In the genomic region with DNA sequence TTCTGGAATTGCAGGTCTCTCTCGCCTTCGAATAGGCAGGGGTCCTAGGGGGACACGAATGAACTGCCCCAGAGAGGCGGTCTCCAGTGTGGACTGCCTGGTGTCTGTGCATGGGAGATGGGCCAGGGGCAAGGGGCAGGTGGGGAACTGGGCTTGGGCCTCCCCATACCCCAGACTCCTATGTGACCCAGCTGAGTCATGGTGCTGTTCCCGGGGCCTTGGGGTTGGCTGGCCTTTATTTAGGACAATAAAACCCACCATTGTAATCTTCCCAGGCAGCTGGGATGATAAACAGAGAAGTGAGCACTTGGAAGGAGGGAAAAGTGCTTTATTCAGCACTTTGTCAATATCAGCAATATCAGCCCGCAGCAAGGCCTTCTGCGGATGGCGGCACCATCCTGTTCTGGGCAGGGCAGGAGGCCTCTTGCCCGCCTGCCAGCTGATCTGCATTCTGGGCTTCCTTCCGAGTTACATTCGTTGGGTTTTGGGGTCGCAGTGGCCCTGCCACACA, we compare ENCODE assay signal across 12 cellular contexts.
DNase-seq lines count a peak whose midpoint lies in the region; ATAC-seq and TF ChIP-seq lines count a peak whose summit lies in the region.
"Had no signal": no experiment of that assay in that cellular context is flagged by ENCODE, and none has a peak within 500 bp of the region (broad histone marks: within the 10 kb centered on the region; RNA-seq: fewer than 3 reads in every experiment).

No MANE protein-coding gene starts in this region.

- H3K36me3 Mint-ChIP-seq in activated T-helper 2 cell treated with anti-CD3 and anti-CD28 coated beads, Interferon-gamma antibody, Interleukin-2, Interleukin-4, amounts not matched to agents 10 μg/mL and 5 μg/mL and 100 μg/mL, durations not matched to agents 14 hours and 24 hours and 36 hours (ENCODE audit: low read depth) = no peaks in the 10 kb centered on the region
- H3K36me3 Mint-ChIP-seq: naive B cell, T-cell had no signal

- H3K4me1 ChIP-seq in SK-N-SH (ENCODE audit: control insufficient read depth in 1 of 2, insufficient read depth in 2 of 2, low read depth in 1 of 2, low read length in 1 of 2) (peaks cover 41 to 53% of the 10 kb centered on the region in 2 experiments), neuronal stem cell (ENCODE audit: control insufficient read depth in 2 of 2, insufficient read depth in 1 of 2, low read depth in 1 of 2, low read length in 2 of 2) (peaks cover 32 to 48% of the 10 kb centered on the region in 2 donors), transverse colon (peaks cover 10 to 38% (median 17%) of the 10 kb centered on the region in 4 donors)

- no peaks in the 10 kb centered on the region for H3K27me3 ChIP-seq in SK-N-SH (ENCODE audit: insufficient read depth)
- H3K27me3 ChIP-seq in neuronal stem cell (ENCODE audit: control insufficient read depth in 3 of 3, insufficient read depth in 3 of 3, low read depth in 1 of 3, low read length in 3 of 3) = no peaks in the 10 kb centered on the region
- H3K27me3 ChIP-seq in transverse colon = no peaks in the 10 kb centered on the region

- no peak overlapping the region for H3K4me3 ChIP-seq in SK-N-SH (ENCODE audit: low read depth in 2 of 2, low read length in 1 of 2)
- H3K4me3 ChIP-seq in fibroblast of villous mesenchyme (ENCODE audit: low read depth, low read length) = no peak overlapping the region
- no peak overlapping the region for H3K4me3 ChIP-seq in neuronal stem cell (ENCODE audit: low read length in 2 of 2)
- H3K4me3 ChIP-seq in transverse colon = no peak overlapping the region

- in situ Hi-C loops in transverse colon (cut with MboI; ENCODE audit: low pct_ligation_motif_present in 1 of 4, low pct_unique_long_range_greater_than_20kb in 1 of 4, low sequenced_read_pairs in 3 of 4) = no loop called here

- no peaks in the 10 kb centered on the region for H3K9me3 ChIP-seq in SK-N-SH
- no peaks in the 10 kb centered on the region for H3K9me3 ChIP-seq in neuronal stem cell (replicated peaks in 1 of 2; ENCODE audit: control insufficient read depth in 2 of 2, insufficient read depth in 1 of 2, low read depth in 1 of 2, low read length in 2 of 2)
- H3K9me3 ChIP-seq in transverse colon = no peaks in the 10 kb centered on the region

- H3K4ac ChIP-seq in neuronal stem cell (ENCODE audit: low read length) = no peak overlapping the region

- H3K9me2 ChIP-seq in SK-N-SH = no peaks in the 10 kb centered on the region

- no peaks in the 10 kb centered on the region for H3K4me1 Mint-ChIP-seq in activated T-helper 2 cell treated with anti-CD3 and anti-CD28 coated beads, Interferon-gamma antibody, Interleukin-2, Interleukin-4, amounts not matched to agents 10 μg/mL and 5 μg/mL and 100 μg/mL, durations not matched to agents 14 hours and 24 hours and 36 hours (ENCODE audit: low read depth)
- H3K4me1 Mint-ChIP-seq: naive B cell, T-cell had no signal

- H2BK5ac ChIP-seq in neuronal stem cell (ENCODE audit: low read length) = no peak overlapping the region

- peak overlapping the region; percentile 99 for H2AK5ac ChIP-seq in neuronal stem cell (ENCODE audit: low read depth, low read length)

- H3K27ac Mint-ChIP-seq in activated T-helper 2 cell treated with anti-CD3 and anti-CD28 coated beads, Interferon-gamma antibody, Interleukin-2, Interleukin-4, amounts not matched to agents 10 μg/mL and 5 μg/mL and 100 μg/mL, durations not matched to agents 14 hours and 24 hours and 36 hours = no peak overlapping the region
- H3K27ac Mint-ChIP-seq: naive B cell, T-cell had no signal

- H3K18ac ChIP-seq in neuronal stem cell (ENCODE audit: low read length) = peak overlapping the region; percentile 94

- no peaks in the 10 kb centered on the region for H3K27me3 Mint-ChIP-seq in activated T-helper 2 cell treated with anti-CD3 and anti-CD28 coated beads, Interferon-gamma antibody, Interleukin-2, Interleukin-4, amounts not matched to agents 10 μg/mL and 5 μg/mL and 100 μg/mL, durations not matched to agents 14 hours and 24 hours and 36 hours (ENCODE audit: low read depth)

- POLR2A ChIA-PET in SK-N-SH (lab: Yijun Ruan, JAX) = interaction anchor here (0.6 kb wide), 1 partner anchor 190 kb away, joined by 3 read pairs; no protein-coding TSS in a partner anchor

- H4K91ac ChIP-seq in neuronal stem cell (ENCODE audit: low read depth, low read length, poor library complexity) = no peak overlapping the region

- peak overlapping the region; percentile 96 for H3K27ac ChIP-seq in SK-N-SH (ENCODE audit: low read depth in 2 of 2, low read length in 1 of 2)
- peak overlapping the region; percentile 54 for H3K27ac ChIP-seq in neuronal stem cell (replicated peaks; ENCODE audit: low read length)
- peak overlapping the region; percentile 50 to 81 (median 75) for H3K27ac ChIP-seq in transverse colon

- CTCF ChIA-PET in SK-N-SH (lab: Yijun Ruan, JAX) = interaction anchor here (0.8 to 2.7 kb wide), 2 partner anchors 83 kb away, joined by 3 to 12 read pairs; no protein-coding TSS in a partner anchor

- no peak; the same call in 2 of the 3 replicates for ATAC-seq in SK-N-SH treated with all-trans-retinoic acid at 6 μM for 48 hours
- ATAC-seq: T-cell had no signal

- no peak for TF ChIP-seq CTCF in SK-N-SH (IDR thresholded peaks at IDR 0.05)
- TF ChIP-seq CTCF in fibroblast of villous mesenchyme (IDR thresholded peaks at IDR 0.05; ENCODE audit: insufficient read depth, low read depth, low read length) = no peak
- TF ChIP-seq CTCF in transverse colon (IDR thresholded peaks at IDR 0.05) = no peak

- H3K14ac ChIP-seq in neuronal stem cell (ENCODE audit: low read length) = no peak overlapping the region

- H3K79me1 ChIP-seq in neuronal stem cell (ENCODE audit: low read depth, low read length) = peaks cover 5% of the 10 kb centered on the region

- peak overlapping the region; percentile 58; the same call in 1 of the 2 replicates for H3K9ac ChIP-seq in SK-N-SH
- H3K9ac ChIP-seq in neuronal stem cell (ENCODE audit: low read depth, low read length, poor library complexity) = peak overlapping the region; percentile 38

- H4K8ac ChIP-seq in neuronal stem cell (ENCODE audit: low read depth, low read length) = no peak overlapping the region

- intact Hi-C loops in transverse colon (cut with DNase I; ENCODE audit: low total_unique reads) = no loop called here
- intact Hi-C loops in activated T-helper 2 cell treated with anti-CD3 and anti-CD28 coated beads, Interferon-gamma antibody, Interleukin-2, Interleukin-4, amounts not matched to agents 10 μg/mL and 5 μg/mL and 100 μg/mL, durations not matched to agents 14 hours and 24 hours and 36 hours (cut with micrococcal nuclease) = no loop called here

- peak overlapping the region; percentile 12 for H3K23ac ChIP-seq in neuronal stem cell (ENCODE audit: low read depth, low read length, poor library complexity)

- no peak for DNase-seq in SK-N-SH
- DNase-seq in fibroblast of villous mesenchyme (ENCODE audit: low read depth) = peak; percentile 51
- no peak for DNase-seq in neuronal stem cell (ENCODE audit: low spot score)
- no peak for DNase-seq in transverse colon
- DNase-seq in activated T-helper 2 cell treated with anti-CD3 and anti-CD28 coated beads, Interferon-gamma antibody, Interleukin-2, Interleukin-4, amounts not matched to agents 10 μg/mL and 5 μg/mL and 100 μg/mL, durations not matched to agents 14 hours and 24 hours and 36 hours (ENCODE audit: low spot score) = no peak
- no peak for DNase-seq in islet precursor cell
- no peak for DNase-seq in NCI-H187 treated with DMSO at 0.1 percent for 48 hours (lab: John Stamatoyannopoulos, UW)
- DNase-seq: DMS79 treated with DMSO at 0.1 percent for 48 hours, KBM-7, naive B cell, T-cell had no signal

- H2AFZ ChIP-seq in SK-N-SH (ENCODE audit: low read depth) (no peak overlapping the region; the same call in 1 of the 2 replicates), neuronal stem cell (ENCODE audit: low read length) (no peak overlapping the region)

- H3K4me3 Mint-ChIP-seq in activated T-helper 2 cell treated with anti-CD3 and anti-CD28 coated beads, Interferon-gamma antibody, Interleukin-2, Interleukin-4, amounts not matched to agents 10 μg/mL and 5 μg/mL and 100 μg/mL, durations not matched to agents 14 hours and 24 hours and 36 hours (ENCODE audit: low read depth) = no peak overlapping the region
- H3K4me3 Mint-ChIP-seq: naive B cell, T-cell had no signal

- no peak for TF ChIP-seq RAD21 in SK-N-SH (IDR thresholded peaks at IDR 0.05; ENCODE audit: low read length)

- no peaks in the 10 kb centered on the region for H4K20me1 ChIP-seq in SK-N-SH (ENCODE audit: insufficient read depth)

- TF ChIP-seq POLR2A in transverse colon (IDR thresholded peaks at IDR 0.05) = no peak

- no peak overlapping the region for H2BK12ac ChIP-seq in neuronal stem cell (ENCODE audit: low read length)

- TF ChIP-seq EP300 in SK-N-SH (IDR thresholded peaks at IDR 0.05; ENCODE audit: borderline replicate concordance in 1 of 2, low read depth in 1 of 2, low read length in 1 of 2) (no peak), transverse colon (IDR thresholded peaks at IDR 0.05; ENCODE audit: low read depth) (no peak)

- H3K4me2 ChIP-seq in SK-N-SH (peak overlapping the region; percentile 85), neuronal stem cell (ENCODE audit: insufficient read depth, low read length, poor library complexity, severe bottlenecking) (no peak overlapping the region)

- no peak overlapping the region for H2BK120ac ChIP-seq in neuronal stem cell (ENCODE audit: low read depth, low read length)

- peak overlapping the region; percentile 7 for H2BK15ac ChIP-seq in neuronal stem cell (ENCODE audit: low read length)

- no peaks in the 10 kb centered on the region for H3K9me3 Mint-ChIP-seq in activated T-helper 2 cell treated with anti-CD3 and anti-CD28 coated beads, Interferon-gamma antibody, Interleukin-2, Interleukin-4, amounts not matched to agents 10 μg/mL and 5 μg/mL and 100 μg/mL, durations not matched to agents 14 hours and 24 hours and 36 hours
- H3K9me3 Mint-ChIP-seq: T-cell had no signal

- WGBS in SK-N-SH (ENCODE audit: low lambda C conversion rate) = 92% methylated on average over 11 of the region's 12 CpGs
- no CpG with 5 or more reads among the region's 12 CpGs for WGBS in neuronal stem cell (ENCODE audit: extremely low coverage in 2 of 2, insufficient read length in 2 of 2, insufficient replicate concordance in 1 of 2), 2 donors
- 84% methylated on average over 12 of the region's 12 CpGs; no CpG with 5 or more reads in 1 of the 2 donors for WGBS in transverse colon (ENCODE audit: low coverage in 1 of 2), 2 donors

- peaks cover 40% of the 10 kb centered on the region for H3F3A ChIP-seq in SK-N-SH (replicated peaks; ENCODE audit: insufficient read depth)

- H3K79me2 ChIP-seq in SK-N-SH (ENCODE audit: insufficient read depth) = peaks cover 60% of the 10 kb centered on the region

- H3K36me3 ChIP-seq in SK-N-SH (replicated peaks in 1 of 2; ENCODE audit: control insufficient read depth in 1 of 2, insufficient read depth in 2 of 2, low read length in 1 of 2) (no peaks in the 10 kb centered on the region), neuronal stem cell (replicated peaks in 1 of 2; ENCODE audit: control insufficient read depth in 2 of 2, insufficient read depth in 2 of 2, low read length in 2 of 2) (no peaks in the 10 kb centered on the region), transverse colon (no peaks in the 10 kb centered on the region)

TF ChIP-seq in SK-N-SH, 30 proteins besides CTCF, POLR2A, EP300 and RAD21 (continues in another document):
- TF ChIP-seq FOXJ3 (CRISPR knock-in tag; IDR thresholded peaks at IDR 0.05) = no peak

TF ChIP-seq in SK-N-SH treated with all-trans-retinoic acid at 6 μM for 48 hours, 23 proteins besides CTCF, POLR2A, EP300 and RAD21 (continues in another document):
- TF ChIP-seq TOX (CRISPR knock-in tag; IDR thresholded peaks at IDR 0.05; ENCODE audit: borderline replicate concordance) = no peak
